ENCODE assay signal across 7 cellular contexts in genomic region chr14:46540986-46541385, GRCh38.
"Had no signal": no experiment of that assay in that cellular context is flagged by ENCODE, and none has a peak within 500 bp of the region (broad histone marks: within the 10 kb centered on the region; RNA-seq: fewer than 3 reads in every experiment).

No MANE protein-coding gene starts in this region.

- FAIRE-seq: G401.6, GM12891, GM12892, GM18507, GM19239 had no signal

- DNase-seq: GDM1, GF-D8 had no signal
